21 cellular contexts compared by ENCODE assay signal in genomic region chr3:119965692-119966091, GRCh38.
"Had no signal": no experiment of that assay in that cellular context is flagged by ENCODE, and none has a peak within 500 bp of the region (broad histone marks: within the 10 kb centered on the region; RNA-seq: fewer than 3 reads in every experiment).

No MANE protein-coding gene starts in this region.

- H3K27ac ChIP-seq: VCaP had no signal

- ATAC-seq: activated T-cell treated with anti-CD3 and anti-CD28 coated beads, Interleukin-2, amount 50 U/mL, for 72 hours; PC-3 had no signal

- FAIRE-seq: RCC 7860 had no signal

- DNase-seq: activated CD4-positive, alpha-beta memory T cell treated with anti-CD3 and anti-CD28 coated beads, Interleukin-2, amount 10 ng/mL, durations not matched to agents 7 days and 5 days; activated CD4-positive, alpha-beta T cell treated with anti-CD3 and anti-CD28 coated beads, Interleukin-2, amount 50 U/mL, for 1 hour; activated CD4-positive, CD25-positive, alpha-beta regulatory T cell; activated CD8-positive, alpha-beta memory T cell treated with anti-CD3 and anti-CD28 coated beads, Interleukin-2, amount 50 U/mL, for 4 hours; activated gamma-delta T cell treated with Interleukin-2 at 50 U/mL for 16 hours; activated naive CD4-positive, alpha-beta T cell treated with anti-CD3 and anti-CD28 coated beads, Interleukin-2, amount 10 ng/mL, durations not matched to agents 7 days and 5 days; activated naive CD8-positive, alpha-beta T cell treated with anti-CD3 and anti-CD28 coated beads for 36 hours; activated T-cell treated with anti-CD3 and anti-CD28 coated beads, Interleukin-2, amount 50 U/mL, for 72 hours; anterior cingulate cortex; KG1; MM.1S; NCI-H1105; NCI-H1436; NCI-H1694 treated with DMSO at 0.1 percent for 48 hours; NCI-H2029 treated with DMSO at 0.1 percent for 48 hours; NCI-H510A treated with DMSO at 0.1 percent for 48 hours; NCI-H69; PC-3; SHP77 had no signal
